ENCODE assay signal across 2 cellular contexts in genomic region chr3:65995030-65995429, GRCh38.
TF ChIP-seq lines count a peak whose summit lies in the region.

No MANE protein-coding gene starts in this region.

TF ChIP-seq in IMR-90, 13 proteins besides CTCF, POLR2A, EP300 and RAD21:
- peak; percentile 63 for TF ChIP-seq CEBPB (IDR thresholded peaks at IDR 0.05; ENCODE audit: low read depth, low read length)
- no peak for TF ChIP-seq BHLHE40 (IDR thresholded peaks at IDR 0.05; ENCODE audit: low read depth, low read length)
- TF ChIP-seq RCOR1 (IDR thresholded peaks at IDR 0.05; ENCODE audit: insufficient replicate concordance, low read length), result no peak
- 0 out of 2 replicates have a peak, but pooled peaks have one; percentile 32 for TF ChIP-seq FOS (IDR thresholded peaks at IDR 0.05; ENCODE audit: low read depth, low read length)
- no peak for TF ChIP-seq ELK1 (IDR thresholded peaks at IDR 0.05; ENCODE audit: borderline replicate concordance, low read depth, low read length)
- no peak for TF ChIP-seq MAZ (IDR thresholded peaks at IDR 0.05; ENCODE audit: borderline replicate concordance, low read depth, low read length)
- TF ChIP-seq MAFK (IDR thresholded peaks at IDR 0.05; ENCODE audit: low read depth, low read length), result peak; percentile 97
- no peak for TF ChIP-seq RFX5 (IDR thresholded peaks at IDR 0.05; ENCODE audit: low read depth, low read length)

TF ChIP-seq in K562, 482 proteins besides CTCF, POLR2A, EP300 and RAD21:
- peak; percentile 40; the same call in 1 of the 2 replicates for TF ChIP-seq MAFK (IDR thresholded peaks at IDR 0.05; ENCODE audit: low read length)
- TF ChIP-seq C11orf30 (IDR thresholded peaks at IDR 0.05; ENCODE audit: low read depth), result peak; percentile 43; the same call in 1 of the 2 replicates
- TF ChIP-seq MAFG (tag; conservative IDR thresholded peaks at IDR 0.05), result peak; percentile 41; the same call in 1 of the 2 replicates
- no peak for TF ChIP-seq IRF2 (CRISPR knock-in tag; IDR thresholded peaks at IDR 0.05)
- no peak for TF ChIP-seq DNMT1 (IDR thresholded peaks at IDR 0.05)
- no peak for TF ChIP-seq NFIC (IDR thresholded peaks at IDR 0.05)
- no peak for TF ChIP-seq CC2D1A (IDR thresholded peaks at IDR 0.05)
- TF ChIP-seq ZNF316 (IDR thresholded peaks at IDR 0.05), result peak; percentile 65
- TF ChIP-seq MAFF (IDR thresholded peaks at IDR 0.05; ENCODE audit: low read length), result peak; percentile 20; the same call in 1 of the 2 replicates
- TF ChIP-seq ADNP (tag; IDR thresholded peaks at IDR 0.05), result no peak
- TF ChIP-seq MEIS2 (IDR thresholded peaks at IDR 0.05; ENCODE audit: partially characterized antibody), result no peak
- no peak for TF ChIP-seq ZNF140 (CRISPR knock-in tag; IDR thresholded peaks at IDR 0.05)
- no peak for TF ChIP-seq SLC30A9 (CRISPR knock-in tag; IDR thresholded peaks at IDR 0.05)
TF ChIP-seq in K562: peak in this region for 5.
